ENCODE assay signal across 8 cellular contexts in the genomic region with DNA sequence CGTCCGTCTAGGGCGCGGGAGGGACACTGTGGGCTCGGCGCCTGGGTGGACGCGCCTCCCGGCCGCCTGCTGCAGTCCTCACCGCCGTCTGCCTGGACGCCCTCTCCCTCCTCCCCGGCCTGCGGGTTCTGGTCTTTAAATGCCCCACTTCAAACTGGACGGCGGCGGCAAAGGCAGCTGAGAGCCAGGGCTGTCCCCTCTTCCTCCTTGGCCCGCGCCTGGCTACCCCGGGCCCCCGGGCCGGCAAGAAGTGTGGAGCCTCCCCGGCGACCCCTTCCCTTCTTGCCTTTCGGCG. TPM values are rescaled to one million over a fixed set of nuclear protein-coding genes. Genes with fewer than 3 reads are reported as not detected.
DNase-seq lines count a peak whose midpoint lies in the region; ATAC-seq and TF ChIP-seq lines count a peak whose summit lies in the region.

No MANE protein-coding gene starts in this region.

- POLR2A ChIA-PET in naive thymus-derived CD8-positive, alpha-beta T cell (lab: Charles Lee) = interaction anchor here (0.8 to 1.8 kb wide), 12 partner anchors 9 to 341 kb away, joined by 3 to 6 read pairs (median 4); no protein-coding TSS in a partner anchor

- no peak for ATAC-seq in naive thymus-derived CD8-positive, alpha-beta T cell

- H3K36me3 ChIP-seq in MM.1S (replicated peaks; ENCODE audit: insufficient read depth, low read length) = no peaks in the 10 kb centered on the region

- no peaks in the 10 kb centered on the region for H3K9me3 ChIP-seq in MM.1S (replicated peaks; ENCODE audit: insufficient read depth, low read length)

- intact Hi-C loops in activated T-helper 2 cell treated with anti-CD3 and anti-CD28 coated beads, Interferon-gamma antibody, Interleukin-2, Interleukin-4, amounts not matched to agents 10 μg/mL and 5 μg/mL and 100 μg/mL, durations not matched to agents 14 hours and 24 hours and 36 hours (cut with micrococcal nuclease) = loop anchor here (2.0 to 5.0 kb wide), 8 partner anchors 142 to 739 kb away; no protein-coding TSS in a partner anchor

- peak overlapping the region; percentile 93 for H3K27ac Mint-ChIP-seq in activated T-helper 2 cell treated with anti-CD3 and anti-CD28 coated beads, Interferon-gamma antibody, Interleukin-2, Interleukin-4, amounts not matched to agents 10 μg/mL and 5 μg/mL and 100 μg/mL, durations not matched to agents 14 hours and 24 hours and 36 hours
- peak overlapping the region; percentile 83 to 100 (median 99) for H3K27ac Mint-ChIP-seq in naive thymus-derived CD8-positive, alpha-beta T cell

- peak overlapping the region; percentile 80 for H3K4me2 ChIP-seq in MM.1S (ENCODE audit: low read depth, low read length)

- peak overlapping the region; percentile 87 for H2AFZ ChIP-seq in MM.1S (ENCODE audit: low read length)

- peak overlapping the region; percentile 89 for H3K4me3 ChIP-seq in MM.1S (ENCODE audit: low read length)
- peak overlapping the region; percentile 86 for H3K4me3 ChIP-seq in fibroblast of pulmonary artery (replicated peaks; ENCODE audit: low read depth, low read length)

- peaks cover 28% of the 10 kb centered on the region for H3K4me1 Mint-ChIP-seq in activated T-helper 2 cell treated with anti-CD3 and anti-CD28 coated beads, Interferon-gamma antibody, Interleukin-2, Interleukin-4, amounts not matched to agents 10 μg/mL and 5 μg/mL and 100 μg/mL, durations not matched to agents 14 hours and 24 hours and 36 hours (ENCODE audit: low read depth)
- peaks cover 31 to 60% (median 53%) of the 10 kb centered on the region in 4 donors for H3K4me1 Mint-ChIP-seq in naive thymus-derived CD8-positive, alpha-beta T cell

- H3K27me3 Mint-ChIP-seq in activated T-helper 2 cell treated with anti-CD3 and anti-CD28 coated beads, Interferon-gamma antibody, Interleukin-2, Interleukin-4, amounts not matched to agents 10 μg/mL and 5 μg/mL and 100 μg/mL, durations not matched to agents 14 hours and 24 hours and 36 hours (ENCODE audit: low read depth) = no peaks in the 10 kb centered on the region
- no peaks in the 10 kb centered on the region for H3K27me3 Mint-ChIP-seq in naive thymus-derived CD8-positive, alpha-beta T cell

- 0 out of 2 replicates have a peak, but pooled peaks cover 4% of the 10 kb centered on the region for H4K20me1 ChIP-seq in MM.1S (ENCODE audit: insufficient read depth, low read length)

- no peaks in the 10 kb centered on the region for H3K79me2 ChIP-seq in MM.1S (ENCODE audit: low read length)

- H3K9me3 Mint-ChIP-seq in activated T-helper 2 cell treated with anti-CD3 and anti-CD28 coated beads, Interferon-gamma antibody, Interleukin-2, Interleukin-4, amounts not matched to agents 10 μg/mL and 5 μg/mL and 100 μg/mL, durations not matched to agents 14 hours and 24 hours and 36 hours = no peaks in the 10 kb centered on the region
- no peaks in the 10 kb centered on the region for H3K9me3 Mint-ChIP-seq in naive thymus-derived CD8-positive, alpha-beta T cell

- H3K27ac ChIP-seq in MM.1S (ENCODE audit: low read length) = no peak overlapping the region

- H3K27me3 ChIP-seq in MM.1S (replicated peaks; ENCODE audit: insufficient read depth, low read length) = peaks cover 40% of the 10 kb centered on the region

- peaks cover 45% of the 10 kb centered on the region for H3K36me3 Mint-ChIP-seq in activated T-helper 2 cell treated with anti-CD3 and anti-CD28 coated beads, Interferon-gamma antibody, Interleukin-2, Interleukin-4, amounts not matched to agents 10 μg/mL and 5 μg/mL and 100 μg/mL, durations not matched to agents 14 hours and 24 hours and 36 hours (ENCODE audit: low read depth)
- H3K36me3 Mint-ChIP-seq in naive thymus-derived CD8-positive, alpha-beta T cell = peaks cover 4 to 28% (median 10%) of the 10 kb centered on the region in 3 donors

- H3K4me3 Mint-ChIP-seq in activated T-helper 2 cell treated with anti-CD3 and anti-CD28 coated beads, Interferon-gamma antibody, Interleukin-2, Interleukin-4, amounts not matched to agents 10 μg/mL and 5 μg/mL and 100 μg/mL, durations not matched to agents 14 hours and 24 hours and 36 hours (ENCODE audit: low read depth) = peak overlapping the region; percentile 89
- peak overlapping the region in 9 of 10 donors; percentile 95 to 100 (median 99) for H3K4me3 Mint-ChIP-seq in naive thymus-derived CD8-positive, alpha-beta T cell

- peaks cover 24% of the 10 kb centered on the region for H3K4me1 ChIP-seq in MM.1S (ENCODE audit: low read length)

- peak overlapping the region; percentile 34; the same call in 1 of the 2 replicates for H3K9ac ChIP-seq in MM.1S (ENCODE audit: low read length)

- no peak for TF ChIP-seq CTCF in MM.1S (IDR thresholded peaks at IDR 0.05; ENCODE audit: low read length)
- TF ChIP-seq CTCF in fibroblast of pulmonary artery (IDR thresholded peaks at IDR 0.05; ENCODE audit: low read length, missing control alignments) = no peak

- no peaks in the 10 kb centered on the region for H3K9me2 ChIP-seq in MM.1S (replicated peaks; ENCODE audit: insufficient read depth, low read length)

- DNase-seq in NCI-H2196 (lab: John Stamatoyannopoulos, UW; ENCODE audit: unreplicated experiment) (peak; percentile 39), NCI-H2196 treated with DMSO at 0.1 percent for 48 hours (lab: John Stamatoyannopoulos, UW; ENCODE audit: unreplicated experiment) (no peak), H4 (ENCODE audit: low spot score) (peak; percentile 17), MM.1S (no peak), fibroblast of pulmonary artery (ENCODE audit: low read depth) (peak; percentile 61), GM19240 (ENCODE audit: insufficient read length, low spot score) (no peak)
- DNase-seq in activated T-helper 2 cell treated with anti-CD3 and anti-CD28 coated beads, Interferon-gamma antibody, Interleukin-2, Interleukin-4, amounts not matched to agents 10 μg/mL and 5 μg/mL and 100 μg/mL, durations not matched to agents 14 hours and 24 hours and 36 hours (ENCODE audit: low spot score) = peak; percentile 18
- peak in 3 of 10 donors; percentile 14 to 62 (median 19) for DNase-seq in naive thymus-derived CD8-positive, alpha-beta T cell

- H3F3A ChIP-seq in MM.1S (ENCODE audit: insufficient read depth, low read length) = peaks cover 14% of the 10 kb centered on the region

RNA-seq across cellular contexts. Expression of gene CBLB, which starts 0.4 kb away (rescaled TPM):
- 22.4 and 22.5 TPM in 2 replicates for total RNA-seq in H4 (2014; rRNA removed; shearing (Covaris generic))
- total RNA-seq in activated T-helper 2 cell treated with anti-CD3 and anti-CD28 coated beads, Interferon-gamma antibody, Interleukin-2, Interleukin-4, amounts not matched to agents 10 μg/mL and 5 μg/mL and 100 μg/mL, durations not matched to agents 14 hours and 24 hours and 36 hours = 146 and 152 TPM in 2 replicates
- 100 to 1,000 TPM; 106 to 108 TPM for total RNA-seq in naive thymus-derived CD8-positive, alpha-beta T cell
- polyA plus RNA-seq in naive thymus-derived CD8-positive, alpha-beta T cell = 10 to 100 TPM; 32.1 to 36.6 (median 34.2) TPM

Comparison
In these comparisons a context has a peak if more than half of its experiments do, and no peak if none do; other contexts are left out.
1. DNase-seq: peak in NCI-H2196 (single experiment), H4 (single experiment), activated T-helper 2 cell treated with anti-CD3 and anti-CD28 coated beads, Interferon-gamma antibody, Interleukin-2, Interleukin-4, amounts not matched to agents 10 μg/mL and 5 μg/mL and 100 μg/mL, durations not matched to agents 14 hours and 24 hours and 36 hours (single experiment) and fibroblast of pulmonary artery (single experiment); none in NCI-H2196 treated with DMSO at 0.1 percent for 48 hours (single experiment), MM.1S (single experiment) and GM19240 (single experiment).